Comparison of ENCODE assay signal across 13 cellular contexts in genomic region chr2:109304248-109304647, GRCh38.
A peak's percentile ranks its signal among the peaks of the same experiment; 100 is the strongest.
DNase-seq lines count a peak whose midpoint lies in the region; ATAC-seq and TF ChIP-seq lines count a peak whose summit lies in the region.
"Had no signal": no experiment of that assay in that cellular context is flagged by ENCODE, and none has a peak within 500 bp of the region (broad histone marks: within the 10 kb centered on the region; RNA-seq: fewer than 3 reads in every experiment).

No MANE protein-coding gene starts in this region.

- TF ChIP-seq CTCF in endodermal cell (conservative IDR thresholded peaks at IDR 0.05) = no peak
- no peak for TF ChIP-seq CTCF in osteoblast (IDR thresholded peaks at IDR 0.05; ENCODE audit: extremely low read depth, low read depth, low read length)

- H3K4me3 Mint-ChIP-seq in endodermal cell = no peak overlapping the region
- H3K4me3 Mint-ChIP-seq: CD4-positive, alpha-beta memory T cell; H9 had no signal

- H3K9me3 Mint-ChIP-seq in endodermal cell = peaks cover 1% of the 10 kb centered on the region
- H3K9me3 Mint-ChIP-seq: CD4-positive, alpha-beta memory T cell; H9 had no signal

- H4K20me1 ChIP-seq in BLaER1 treated with 17β-estradiol and CSF1 and Interleukin-3, amounts not matched to agents 10 nM and 100 nM = peaks cover 29 to 79% (median 72%) of the 10 kb centered on the region in 11 experiments; a peak in 20 of 22 replicates
- H4K20me1 ChIP-seq in osteoblast (ENCODE audit: insufficient read depth, low read length) = peaks cover 45% of the 10 kb centered on the region

- peaks cover 58 to 72% (median 71%) of the 10 kb centered on the region in 10 experiments for H3K4me1 ChIP-seq in BLaER1 treated with 17β-estradiol and CSF1 and Interleukin-3, amounts not matched to agents 10 nM and 100 nM
- peaks cover 9% of the 10 kb centered on the region for H3K4me1 ChIP-seq in endodermal cell (ENCODE audit: control insufficient read depth, insufficient read depth, low read length)
- H3K4me1 ChIP-seq in osteoblast (ENCODE audit: insufficient read depth, low read length) = peaks cover 4% of the 10 kb centered on the region
- H3K4me1 ChIP-seq: A549 had no signal

- H3K9ac ChIP-seq in BLaER1 treated with 17β-estradiol and CSF1 and Interleukin-3, amounts not matched to agents 10 nM and 100 nM = no peak overlapping the region
- H3K9ac ChIP-seq in endodermal cell (ENCODE audit: extremely low read depth, low read length, poor library complexity, severe bottlenecking) = no peak overlapping the region

- H3K36me3 Mint-ChIP-seq in endodermal cell (ENCODE audit: low read depth) = no peaks in the 10 kb centered on the region
- H3K36me3 Mint-ChIP-seq: CD4-positive, alpha-beta memory T cell had no signal

- H3K27me3 ChIP-seq in BLaER1 treated with 17β-estradiol and CSF1 and Interleukin-3, amounts not matched to agents 10 nM and 100 nM = no peaks in the 10 kb centered on the region
- no peaks in the 10 kb centered on the region for H3K27me3 ChIP-seq in endodermal cell (ENCODE audit: control insufficient read depth, insufficient read depth, low read length, poor library complexity, severe bottlenecking)
- no peaks in the 10 kb centered on the region for H3K27me3 ChIP-seq in osteoblast (ENCODE audit: insufficient read depth, low read length)

- peaks cover 0 to 18% (median 2%) of the 10 kb centered on the region in 11 experiments; a peak in 10 of 22 replicates for H3K9me3 ChIP-seq in BLaER1 treated with 17β-estradiol and CSF1 and Interleukin-3, amounts not matched to agents 10 nM and 100 nM (replicated peaks in 1 of 11)
- no peaks in the 10 kb centered on the region for H3K9me3 ChIP-seq in endodermal cell (ENCODE audit: control insufficient read depth, low read length)
- H3K9me3 ChIP-seq in osteoblast (ENCODE audit: low read depth, low read length) = no peaks in the 10 kb centered on the region
- H3K9me3 ChIP-seq: A549 had no signal

- no peaks in the 10 kb centered on the region for H3K27me3 Mint-ChIP-seq in endodermal cell (ENCODE audit: insufficient read depth)

- H3K4me1 Mint-ChIP-seq in endodermal cell = peaks cover 14% of the 10 kb centered on the region
- H3K4me1 Mint-ChIP-seq: CD4-positive, alpha-beta memory T cell had no signal

- DNase-seq in CD1c-positive myeloid dendritic cell (ENCODE audit: extremely low spot score) = peak; percentile 28
- no peak for DNase-seq in endodermal cell
- peak; percentile 47 for DNase-seq in osteoblast (ENCODE audit: insufficient read length, low spot score, missing footprints)
- no peak for DNase-seq in hepatic stellate cell (ENCODE audit: low spot score)
- DNase-seq in stimulated activated CD4-positive, alpha-beta T cell treated with anti-CD3 and anti-CD28 coated beads, Interleukin-4, amount 100 ng/mL, for 1 hour = no peak
- DNase-seq: CD4-positive, alpha-beta memory T cell; GOT3; H9; IMR-90 had no signal

- peak overlapping the region; percentile 30 for H3K27ac Mint-ChIP-seq in endodermal cell
- H3K27ac Mint-ChIP-seq: CD4-positive, alpha-beta memory T cell; H9 had no signal

- 64 to 90% methylated on average over 2 to 5 of the region's 5 CpGs for WGBS in endodermal cell (ENCODE audit: insufficient coverage in 1 of 2, insufficient read length in 1 of 2), 2 experiments

- H3K4me3 ChIP-seq in BLaER1 treated with 17β-estradiol and CSF1 and Interleukin-3, amounts not matched to agents 10 nM and 100 nM = no peak overlapping the region
- H3K4me3 ChIP-seq in endodermal cell (ENCODE audit: low read length) (no peak overlapping the region), osteoblast (ENCODE audit: insufficient read depth, low read length) (no peak overlapping the region)
- H3K4me3 ChIP-seq: A549, GM12878 had no signal

- peak overlapping the region in 8 of 11 experiments; percentile 15 to 88 (median 34); a peak in 8 of 22 replicates for H3K27ac ChIP-seq in BLaER1 treated with 17β-estradiol and CSF1 and Interleukin-3, amounts not matched to agents 10 nM and 100 nM
- H3K27ac ChIP-seq in endodermal cell (ENCODE audit: low read depth, low read length) = no peak overlapping the region
- H3K27ac ChIP-seq in osteoblast (ENCODE audit: low read depth, low read length) = no peak overlapping the region
- H3K27ac ChIP-seq: A549 had no signal

- peak overlapping the region; percentile 70 to 92 (median 84) for H3K4me2 ChIP-seq in BLaER1 treated with 17β-estradiol and CSF1 and Interleukin-3, amounts not matched to agents 10 nM and 100 nM
- no peak overlapping the region for H3K4me2 ChIP-seq in osteoblast (ENCODE audit: insufficient read depth, low read length)
- H3K4me2 ChIP-seq: A549 had no signal

- H3K79me2 ChIP-seq in osteoblast (ENCODE audit: insufficient read depth, low read length) = peaks cover 60% of the 10 kb centered on the region

- peaks cover 0 to 11% (median 0%) of the 10 kb centered on the region in 11 experiments; a peak in 5 of 22 replicates for H3K36me3 ChIP-seq in BLaER1 treated with 17β-estradiol and CSF1 and Interleukin-3, amounts not matched to agents 10 nM and 100 nM
- no peaks in the 10 kb centered on the region for H3K36me3 ChIP-seq in endodermal cell (ENCODE audit: control insufficient read depth, insufficient read depth, low read length)
- H3K36me3 ChIP-seq in osteoblast (ENCODE audit: insufficient read depth, low read length) = no peaks in the 10 kb centered on the region

- H2AFZ ChIP-seq in osteoblast (ENCODE audit: low read length) = no peak overlapping the region

- no peak for ATAC-seq in GM19324 (IDR thresholded peaks at IDR 0.05; ENCODE audit: low FRiP score, unreplicated experiment)
- ATAC-seq: A549 had no signal

Comparison
In these comparisons a context has a peak if more than half of its experiments do, and no peak if none do; other contexts are left out.
1. H3K27ac ChIP-seq: peak in BLaER1 treated with 17β-estradiol and CSF1 and Interleukin-3, amounts not matched to agents 10 nM and 100 nM (8 of 11); none in endodermal cell (single experiment) and osteoblast (single experiment).
2. DNase-seq: peak in CD1c-positive myeloid dendritic cell (single experiment) and osteoblast (single experiment); none in endodermal cell (single experiment), hepatic stellate cell (single experiment) and stimulated activated CD4-positive, alpha-beta T cell treated with anti-CD3 and anti-CD28 coated beads, Interleukin-4, amount 100 ng/mL, for 1 hour (single experiment).